Comparison of ENCODE assay signal across 14 cellular contexts in the genomic region with DNA sequence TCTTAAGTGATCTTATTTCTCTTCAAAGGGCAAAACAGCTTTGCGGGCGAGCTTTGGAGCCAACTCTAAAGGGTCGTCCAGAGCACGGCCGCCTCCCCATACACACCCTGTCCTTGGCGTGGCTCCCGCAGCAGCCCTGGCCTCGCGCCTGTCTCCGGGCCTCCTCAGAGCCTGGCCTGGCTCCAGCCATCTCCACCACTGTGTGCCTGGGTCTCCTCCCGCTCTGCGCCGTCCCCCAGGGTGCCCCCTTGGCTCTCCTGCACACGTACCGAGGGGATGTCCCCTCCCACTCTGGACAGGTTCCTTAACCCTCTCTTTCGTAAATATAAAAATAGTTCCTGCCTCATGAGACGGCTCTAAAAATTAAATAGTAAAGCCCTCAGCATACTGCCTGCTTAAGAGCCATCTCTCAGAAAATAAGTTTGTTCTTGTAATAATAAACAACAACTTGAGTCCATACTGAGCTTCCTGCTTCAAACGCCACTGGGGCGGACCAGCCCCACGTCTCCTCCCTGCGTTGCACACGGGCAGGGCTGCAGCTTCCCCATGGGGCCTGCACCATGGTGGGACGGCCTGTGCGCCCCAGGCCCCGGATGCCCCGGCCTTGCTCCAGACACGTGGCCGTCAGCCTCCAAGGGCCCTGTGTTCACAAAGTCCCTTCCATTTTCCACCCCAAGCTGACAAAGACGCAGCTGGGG.
DNase-seq lines count a peak whose midpoint lies in the region; ATAC-seq and TF ChIP-seq lines count a peak whose summit lies in the region.
"Had no signal": no experiment of that assay in that cellular context is flagged by ENCODE, and none has a peak within 500 bp of the region (broad histone marks: within the 10 kb centered on the region; RNA-seq: fewer than 3 reads in every experiment).

No MANE protein-coding gene starts in this region.

- H3K27me3 ChIP-seq in tibial nerve = no peaks in the 10 kb centered on the region

- peak overlapping the region; percentile 65 to 91 (median 84) for H3K27ac ChIP-seq in tibial nerve
- H3K27ac ChIP-seq: PC-9 had no signal

- CTCF ChIA-PET in HEK293T (lab: Yijun Ruan, JAX) = no interaction called here

- POLR2A ChIA-PET in HEK293T (lab: Yijun Ruan, JAX) = interaction anchor here (0.6 kb wide), 1 partner anchor 365 kb away, joined by 3 read pairs; no protein-coding TSS in a partner anchor

- H3K4me1 ChIP-seq in tibial nerve = peaks cover 0 to 60% (median 7%) of the 10 kb centered on the region in 4 donors

- peaks cover 0 to 22% (median 4%) of the 10 kb centered on the region in 4 donors for H3K9me3 ChIP-seq in tibial nerve

- 33 to 37% methylated on average over 29 of the region's 29 CpGs for WGBS in tibial nerve, 2 donors

- TF ChIP-seq POLR2A in tibial nerve (IDR thresholded peaks at IDR 0.05) = no peak

- TF ChIP-seq EP300 in tibial nerve (IDR thresholded peaks at IDR 0.05) = peak in 1 of 2 donors; percentile 75

- no peak for TF ChIP-seq CTCF in tibial nerve (IDR thresholded peaks at IDR 0.05)

- H3K4me3 ChIP-seq in tibial nerve = no peak overlapping the region
- H3K4me3 ChIP-seq: PC-9 had no signal

- ATAC-seq in HG02642 (IDR thresholded peaks at IDR 0.05; ENCODE audit: poor library complexity, unreplicated experiment) = no peak
- no peak for ATAC-seq in GM18517 (IDR thresholded peaks at IDR 0.05; ENCODE audit: unreplicated experiment)
- no peak for ATAC-seq in HG03095 (IDR thresholded peaks at IDR 0.05; ENCODE audit: unreplicated experiment)
- ATAC-seq: natural killer cell had no signal

- DNase-seq in amygdala (lab: John Stamatoyannopoulos, UW) (peak in 49 of 56 donors; percentile 13 to 87 (median 51)), globus pallidus (ENCODE audit: low spot score) (peak; percentile 76), midbrain (lab: John Stamatoyannopoulos, UW) (peak; percentile 73), tibial nerve (ENCODE audit: low spot score in 2 of 2) (peak; percentile 88), HEK293T (ENCODE audit: extremely low spot score) (no peak)
- DNase-seq: activated T-cell treated with anti-CD3 and anti-CD28 coated beads, Interleukin-2, amount 50 U/mL, for 1 hour; Calu3; natural killer cell; NCI-H1930; PC-9; stimulated activated CD4-positive, alpha-beta T cell treated with anti-CD3 and anti-CD28 coated beads, Interleukin-2, amount 100 ng/mL, for 24 hours had no signal

- no peaks in the 10 kb centered on the region for H3K36me3 ChIP-seq in tibial nerve

TF ChIP-seq in HEK293T, 16 proteins besides CTCF, POLR2A, EP300 and RAD21:
- TF ChIP-seq HDGF (IDR thresholded peaks at IDR 0.05; ENCODE audit: borderline replicate concordance) (no peak), TARDBP (IDR thresholded peaks at IDR 0.05) (no peak), PKNOX1 (IDR thresholded peaks at IDR 0.05) (no peak), ARNT (IDR thresholded peaks at IDR 0.05) (no peak), CTBP1 (IDR thresholded peaks at IDR 0.05; ENCODE audit: borderline replicate concordance) (no peak), FOXM1 (IDR thresholded peaks at IDR 0.05; ENCODE audit: borderline replicate concordance) (no peak), NFRKB (IDR thresholded peaks at IDR 0.05) (no peak), BHLHE40 (IDR thresholded peaks at IDR 0.05; ENCODE audit: borderline replicate concordance) (no peak), FOXA1 (IDR thresholded peaks at IDR 0.05) (no peak), ELF4 (IDR thresholded peaks at IDR 0.05) (no peak), ZNF384 (IDR thresholded peaks at IDR 0.05) (no peak), SUZ12 (IDR thresholded peaks at IDR 0.05) (no peak), SP1 (IDR thresholded peaks at IDR 0.05) (no peak), L3MBTL2 (conservative IDR thresholded peaks at IDR 0.05) (no peak), FOXK2 (IDR thresholded peaks at IDR 0.05) (no peak), LEF1 (IDR thresholded peaks at IDR 0.05; ENCODE audit: borderline replicate concordance) (no peak)
TF ChIP-seq in HEK293T: peak in this region for 0.
